ENCODE assay signal across 8 cellular contexts in the genomic region with DNA sequence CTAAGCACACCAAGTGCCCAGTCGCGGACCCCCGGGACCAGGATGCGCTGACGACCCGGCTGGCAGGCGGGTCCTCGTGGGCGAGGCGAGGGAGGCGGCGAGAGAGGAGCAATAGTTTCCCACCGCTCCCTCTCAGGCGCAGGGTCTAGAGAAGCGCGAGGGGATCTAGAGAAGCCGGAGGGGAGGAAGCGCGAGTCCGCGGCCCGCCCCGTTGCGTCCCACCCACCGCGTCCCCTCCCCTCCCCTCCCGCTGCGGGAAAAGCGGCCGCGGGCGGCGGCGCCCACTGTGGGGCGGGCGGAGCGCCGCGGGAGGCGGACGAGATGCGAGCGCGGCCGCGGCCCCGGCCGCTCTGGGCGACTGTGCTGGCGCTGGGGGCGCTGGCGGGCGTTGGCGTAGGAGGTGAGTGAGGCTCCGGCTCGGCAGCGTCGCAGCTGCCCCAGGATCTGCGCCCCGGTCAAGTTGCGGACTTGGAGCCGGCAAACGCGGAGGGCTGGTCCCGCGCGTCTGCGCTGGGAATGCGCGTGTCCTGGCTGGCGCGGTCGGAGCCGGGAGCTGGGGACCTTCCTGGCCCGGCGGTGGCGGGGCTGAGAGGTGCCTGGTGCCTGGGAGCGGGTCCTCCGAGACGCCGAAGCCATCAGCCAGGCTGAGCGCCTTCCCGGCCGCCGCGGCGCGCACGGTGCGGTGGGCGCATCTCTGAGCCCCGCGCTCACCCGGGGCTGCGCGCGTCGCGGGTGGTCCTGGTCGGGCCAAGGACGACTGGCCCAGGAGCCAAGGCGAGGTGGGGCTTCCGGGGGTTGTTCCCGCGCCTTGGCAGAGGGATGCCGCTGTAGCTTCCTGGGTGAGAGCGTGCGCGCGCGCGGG. TPM values are rescaled to one million over a fixed set of nuclear protein-coding genes. Genes with fewer than 3 reads are reported as not detected.
A peak's percentile ranks its signal among the peaks of the same experiment; 100 is the strongest.
DNase-seq lines count a peak whose midpoint lies in the region; ATAC-seq and TF ChIP-seq lines count a peak whose summit lies in the region.

A gene (plus strand): TSS at position 287 of the 862 bp plus-strand sequence. CDS start 35 bp downstream, at position 322.

- H3K27me3 ChIP-seq in HCT116 (ENCODE audit: insufficient read depth, low read length), result no peaks in the 10 kb centered on the region
- H3K27me3 ChIP-seq in spleen (replicated peaks in 1 of 7), result peaks cover 0 to 53% (median 14%) of the 10 kb centered on the region in 7 donors

- peaks cover 3 to 13% (median 7%) of the 10 kb centered on the region in 5 experiments for H3K9me3 Mint-ChIP-seq in brain
- peaks cover 0 to 1% (median 0%) of the 10 kb centered on the region in 6 donors for H3K9me3 Mint-ChIP-seq in immature natural killer cell

- TF ChIP-seq POLR2A in HCT116 (IDR thresholded peaks at IDR 0.05; ENCODE audit: borderline replicate concordance, extremely low read depth, insufficient read depth, insufficient read length) (no peak), spleen (IDR thresholded peaks at IDR 0.05) (no peak)

- no TSS peak for BruUV-seq in HCT116 (replicated peaks; lab: Mats Ljungman, UMichigan)

- H3K4me2 ChIP-seq in HCT116 (ENCODE audit: low read length), result peak within 1 kb of the TSS; percentile 78

- no peaks in the 10 kb centered on the region for H4K20me1 ChIP-seq in HCT116 (ENCODE audit: insufficient read depth)

- H3K4me1 ChIP-seq in HCT116 (ENCODE audit: control insufficient read depth in 1 of 2, insufficient read depth in 2 of 2, low read length in 2 of 2), result peaks cover 5 to 20% of the 10 kb centered on the region in 2 experiments; a peak in 3 of 4 replicates
- H3K4me1 ChIP-seq in spleen, result peaks cover 10 to 45% (median 22%) of the 10 kb centered on the region in 6 donors

- CTCF ChIA-PET in HCT116 (lab: Charles Lee), result no interaction called here

- DNase-seq in GM04504 (ENCODE audit: low read depth) (peak; percentile 44), HCT116 (ENCODE audit: low read depth, low spot score) (peak; percentile 50), NAMALWA (ENCODE audit: low spot score) (peak; percentile 82), UCSD-AML1 (lab: John Stamatoyannopoulos, UW; ENCODE audit: unreplicated experiment) (peak; percentile 83), immature natural killer cell (peak; percentile 40 to 61 (median 52)), spleen (peak; percentile 93)
- no peak for DNase-seq in NK-92 treated with Interleukin-12 subunit alpha and Interleukin-12 subunit beta, amount 100 ng/mL, for 24 hours (lab: John Stamatoyannopoulos, UW)

- H3K27me3 Mint-ChIP-seq in brain (peaks cover 77% of the 10 kb centered on the region), immature natural killer cell (ENCODE audit: low read depth in 3 of 3) (peaks cover 16 to 29% (median 18%) of the 10 kb centered on the region in 3 donors)

- 1% methylated on average over 58 to 112 of the region's 112 CpGs for WGBS in spleen, 5 donors

- H3K27ac ChIP-seq in HCT116 (ENCODE audit: low read depth, low read length) (no peak within 1 kb of the TSS; the same call in 1 of the 2 replicates), spleen (peak within 1 kb of the TSS; percentile 23 to 74 (median 63))

- peak within 1 kb of the TSS; percentile 24; the same call in 1 of the 2 replicates for H3K9ac ChIP-seq in HCT116 (ENCODE audit: low read length)

- peak; percentile 98 for ATAC-seq in HCT116

- POLR2A ChIA-PET in HCT116 (lab: Charles Lee), result interaction anchor here (1.1 kb wide), 1 partner anchor 14 kb away, joined by 3 read pairs; no protein-coding TSS in a partner anchor

- peaks cover 4% of the 10 kb centered on the region for H3K36me3 Mint-ChIP-seq in brain
- no peaks in the 10 kb centered on the region for H3K36me3 Mint-ChIP-seq in immature natural killer cell

- H3K79me2 ChIP-seq in HCT116 (ENCODE audit: insufficient read depth, low read length), result no peaks in the 10 kb centered on the region

- no peaks in the 10 kb centered on the region for H3K9me2 ChIP-seq in HCT116 (ENCODE audit: insufficient read depth)

- H3K4me3 Mint-ChIP-seq in brain (peak within 1 kb of the TSS; percentile 92 to 96 (median 94)), immature natural killer cell (peak within 1 kb of the TSS; percentile 82 to 94 (median 87))

- H3K9me3 ChIP-seq in HCT116 (ENCODE audit: control insufficient read depth in 1 of 2, insufficient read depth in 1 of 2, low read depth in 1 of 2, low read length in 2 of 2) (no peaks in the 10 kb centered on the region; a peak in 1 of 4 replicates), spleen (no peaks in the 10 kb centered on the region)

- peak within 1 kb of the TSS in 1 of 5 experiments; percentile 54 for H3K27ac Mint-ChIP-seq in brain
- peak within 1 kb of the TSS in 1 of 6 donors; percentile 52 for H3K27ac Mint-ChIP-seq in immature natural killer cell

- peak; percentile 29; the same call in 1 of the 2 replicates for TF ChIP-seq RAD21 in HCT116 (IDR thresholded peaks at IDR 0.05; ENCODE audit: low read depth)

- peak within 1 kb of the TSS; percentile 99 for H2AFZ ChIP-seq in HCT116 (ENCODE audit: low read depth, low read length, poor library complexity, severe bottlenecking)

- peaks cover 8% of the 10 kb centered on the region for H3K4me1 Mint-ChIP-seq in brain
- peaks cover 10 to 12% of the 10 kb centered on the region in 2 donors for H3K4me1 Mint-ChIP-seq in immature natural killer cell

- intact Hi-C loops in HCT116 (cut with micrococcal nuclease) (no loop called here), spleen (cut with DNase I; ENCODE audit: low total_unique reads) (no loop called here)

- RAD21 ChIA-PET in HCT116 (lab: Charles Lee; ENCODE audit: low non-redundant PET in 1 of 2, low total read pairs in 2 of 2, uncharacterized antibody in 2 of 2, unreplicated experiment in 2 of 2), result no interaction called here

- TF ChIP-seq CTCF in HCT116 (IDR thresholded peaks at IDR 0.05 in 2 of 3, conservative IDR thresholded peaks at IDR 0.05 in 1 of 3; ENCODE audit: borderline replicate concordance in 1 of 3, insufficient read depth in 1 of 3, low read depth in 2 of 3, low read length in 2 of 3), result peak in 2 of 3 experiments; percentile 44 to 56; a peak in 4 of 6 replicates
- peak; percentile 45 to 52 for TF ChIP-seq CTCF in brain (conservative IDR thresholded peaks at IDR 0.05)
- TF ChIP-seq CTCF in spleen (IDR thresholded peaks at IDR 0.05 in 8 of 11, conservative IDR thresholded peaks at IDR 0.05 in 3 of 11), result peak in 7 of 11 experiments; percentile 16 to 70 (median 52)

- H3K36me3 ChIP-seq in HCT116 (ENCODE audit: control insufficient read depth in 1 of 2, insufficient read depth in 2 of 2, low read length in 2 of 2) (no peaks in the 10 kb centered on the region), spleen (no peaks in the 10 kb centered on the region)

- H3K4me3 ChIP-seq in HCT116 (replicated peaks in 1 of 2; ENCODE audit: low read depth in 1 of 2, low read length in 2 of 2) (peak within 1 kb of the TSS; percentile 34 to 53), spleen (peak within 1 kb of the TSS; percentile 65 to 91 (median 70))

TF ChIP-seq in HCT116, 20 proteins besides CTCF, POLR2A, EP300 and RAD21 (continues in another document):
- no peak for TF ChIP-seq SIN3A (IDR thresholded peaks at IDR 0.05; ENCODE audit: low read depth)
- no peak for TF ChIP-seq CEBPB (IDR thresholded peaks at IDR 0.05; ENCODE audit: low read depth)
- TF ChIP-seq, protein P1, sequence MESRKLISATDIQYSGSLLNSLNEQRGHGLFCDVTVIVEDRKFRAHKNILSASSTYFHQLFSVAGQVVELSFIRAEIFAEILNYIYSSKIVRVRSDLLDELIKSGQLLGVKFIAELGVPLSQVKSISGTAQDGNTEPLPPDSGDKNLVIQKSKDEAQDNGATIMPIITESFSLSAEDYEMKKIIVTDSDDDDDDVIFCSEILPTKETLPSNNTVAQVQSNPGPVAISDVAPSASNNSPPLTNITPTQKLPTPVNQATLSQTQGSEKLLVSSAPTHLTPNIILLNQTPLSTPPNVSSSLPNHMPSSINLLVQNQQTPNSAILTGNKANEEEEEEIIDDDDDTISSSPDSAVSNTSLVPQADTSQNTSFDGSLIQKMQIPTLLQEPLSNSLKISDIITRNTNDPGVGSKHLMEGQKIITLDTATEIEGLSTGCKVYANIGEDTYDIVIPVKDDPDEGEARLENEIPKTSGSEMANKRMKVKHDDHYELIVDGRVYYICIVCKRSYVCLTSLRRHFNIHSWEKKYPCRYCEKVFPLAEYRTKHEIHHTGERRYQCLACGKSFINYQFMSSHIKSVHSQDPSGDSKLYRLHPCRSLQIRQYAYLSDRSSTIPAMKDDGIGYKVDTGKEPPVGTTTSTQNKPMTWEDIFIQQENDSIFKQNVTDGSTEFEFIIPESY (IDR thresholded peaks at IDR 0.05; ENCODE audit: extremely low read depth, insufficient replicate concordance, low read length), result no peak
- TF ChIP-seq ZFX (IDR thresholded peaks at IDR 0.05), result no peak
- no peak for TF ChIP-seq JUND (IDR thresholded peaks at IDR 0.05)
- TF ChIP-seq, protein P2, sequence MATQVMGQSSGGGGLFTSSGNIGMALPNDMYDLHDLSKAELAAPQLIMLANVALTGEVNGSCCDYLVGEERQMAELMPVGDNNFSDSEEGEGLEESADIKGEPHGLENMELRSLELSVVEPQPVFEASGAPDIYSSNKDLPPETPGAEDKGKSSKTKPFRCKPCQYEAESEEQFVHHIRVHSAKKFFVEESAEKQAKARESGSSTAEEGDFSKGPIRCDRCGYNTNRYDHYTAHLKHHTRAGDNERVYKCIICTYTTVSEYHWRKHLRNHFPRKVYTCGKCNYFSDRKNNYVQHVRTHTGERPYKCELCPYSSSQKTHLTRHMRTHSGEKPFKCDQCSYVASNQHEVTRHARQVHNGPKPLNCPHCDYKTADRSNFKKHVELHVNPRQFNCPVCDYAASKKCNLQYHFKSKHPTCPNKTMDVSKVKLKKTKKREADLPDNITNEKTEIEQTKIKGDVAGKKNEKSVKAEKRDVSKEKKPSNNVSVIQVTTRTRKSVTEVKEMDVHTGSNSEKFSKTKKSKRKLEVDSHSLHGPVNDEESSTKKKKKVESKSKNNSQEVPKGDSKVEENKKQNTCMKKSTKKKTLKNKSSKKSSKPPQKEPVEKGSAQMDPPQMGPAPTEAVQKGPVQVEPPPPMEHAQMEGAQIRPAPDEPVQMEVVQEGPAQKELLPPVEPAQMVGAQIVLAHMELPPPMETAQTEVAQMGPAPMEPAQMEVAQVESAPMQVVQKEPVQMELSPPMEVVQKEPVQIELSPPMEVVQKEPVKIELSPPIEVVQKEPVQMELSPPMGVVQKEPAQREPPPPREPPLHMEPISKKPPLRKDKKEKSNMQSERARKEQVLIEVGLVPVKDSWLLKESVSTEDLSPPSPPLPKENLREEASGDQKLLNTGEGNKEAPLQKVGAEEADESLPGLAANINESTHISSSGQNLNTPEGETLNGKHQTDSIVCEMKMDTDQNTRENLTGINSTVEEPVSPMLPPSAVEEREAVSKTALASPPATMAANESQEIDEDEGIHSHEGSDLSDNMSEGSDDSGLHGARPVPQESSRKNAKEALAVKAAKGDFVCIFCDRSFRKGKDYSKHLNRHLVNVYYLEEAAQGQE (IDR thresholded peaks at IDR 0.05; ENCODE audit: low read depth), result no peak

RNA-seq across cellular contexts. Expression of the gene that starts here (rescaled TPM):
- not detected for total RNA-seq in HCT116 (2021; ENCODE audit: unreplicated experiment)
- polyA plus RNA-seq in HCT116 (2012), result 0.14 and 0.15 TPM in 2 replicates
- 0.63 TPM for polyA plus RNA-seq in brain (ENCODE audit: insufficient read depth, low read depth, low replicate concordance)
- polyA plus RNA-seq in immature natural killer cell, result 10 to 100 TPM in 1 of 3 donors, 1 to 10 TPM in 1, not detected in 1; 1.1 to 11.0 TPM
- total RNA-seq in spleen, result 10 to 100 TPM; 19.1 to 56.0 (median 32.6) TPM
- 1 to 10 TPM in 1 of 3 donors, under 1 TPM in 2; 0.30 to 1.1 (median 0.73) TPM for polyA plus RNA-seq in spleen

Comparison
In these comparisons a context has a peak if more than half of its experiments do, and no peak if none do; other contexts are left out.
1. RNA of the gene that starts here (total RNA-seq): 19.1 to 56.0 TPM in spleen; not detected in HCT116 (single experiment); every median in the first group is over 10 times any median in the second.
2. Peak in DNase-seq, ATAC-seq, H3K4me3 ChIP-seq, H3K9ac ChIP-seq and H3K4me2 ChIP-seq in HCT116; RNA of the gene not detected or under 1 TPM.
3. Peak in every context shown above with its lines, with median percentiles within 50 percentile points of each other: CTCF ChIP-seq.